In the genomic region with DNA sequence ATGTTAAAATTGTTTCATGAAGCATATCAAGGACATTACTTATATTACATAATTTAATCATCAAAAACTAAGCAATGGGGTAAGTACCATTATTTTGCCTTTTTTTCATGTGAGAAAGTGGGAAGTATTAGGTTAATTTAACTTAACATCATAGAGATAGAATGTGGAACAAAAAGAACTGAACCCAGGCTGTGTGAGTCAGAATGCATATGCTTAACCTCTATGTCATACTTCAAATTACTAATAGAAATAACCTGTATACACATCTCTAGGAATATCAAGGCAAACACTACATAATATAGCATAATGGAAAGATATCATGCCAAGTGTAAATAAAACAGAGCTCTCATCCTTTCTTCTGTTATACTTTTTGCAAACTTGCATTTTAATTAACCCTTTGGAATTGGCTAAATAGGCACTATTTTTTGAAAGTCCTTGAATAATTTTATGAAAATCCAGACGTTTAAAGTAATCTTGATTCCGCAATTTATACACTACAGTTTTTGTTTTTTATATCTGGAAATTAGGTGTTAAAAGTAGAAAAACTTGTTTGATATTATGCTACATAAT, we compare ENCODE assay signal across 26 cellular contexts.
"Had no signal": no experiment of that assay in that cellular context is flagged by ENCODE, and none has a peak within 500 bp of the region (broad histone marks: within the 10 kb centered on the region; RNA-seq: fewer than 3 reads in every experiment).

No MANE protein-coding gene starts in this region.

- H3K27me3 ChIP-seq: cardiac muscle cell, left lung, neural progenitor cell, right atrium auricular region, suprapubic skin, tibial artery, upper lobe of right lung had no signal

- H3K9me3 ChIP-seq: lower lobe of right lung, right atrium auricular region, suprapubic skin, tibial artery, upper lobe of right lung had no signal

- DNase-seq: activated CD4-positive, alpha-beta T cell treated with anti-CD3 and anti-CD28 coated beads for 48 hours; activated CD4-positive, alpha-beta T cell treated with anti-CD3 and anti-CD28 coated beads, Interleukin-2, amount 50 U/mL, for 48 hours; activated CD8-positive, alpha-beta memory T cell treated with anti-CD3 and anti-CD28 coated beads for 24 hours; activated effector memory CD4-positive, alpha-beta T cell treated with Interleukin-2 at 50 U/mL for 16 hours; activated naive CD4-positive, alpha-beta T cell treated with Interleukin-2 at 50 U/mL for 16 hours; anterior cingulate cortex; cerebellar nuclear complex; effector memory CD8-positive, alpha-beta T cell; left lung; lower lobe of right lung; mesendoderm; natural killer cell; occipital lobe; stimulated activated CD4-positive, alpha-beta T cell treated with anti-CD3 and anti-CD28 coated beads, Interleukin-15, amount 100 ng/mL, for 24 hours; stimulated activated CD4-positive, alpha-beta T cell treated with anti-CD3 and anti-CD28 coated beads, Interleukin-2, amount 100 ng/mL, for 24 hours; stimulated activated naive CD4-positive, alpha-beta T cell; T-helper 9 cell; tibial artery; upper lobe of right lung; WERI-Rb-1 had no signal

- ATAC-seq: activated CD4-positive, CD25-positive, alpha-beta regulatory T cell treated with anti-CD3 and anti-CD28 coated beads, Interleukin-2, amount 50 U/mL, for 24 hours; effector memory CD8-positive, alpha-beta T cell; left lung; lower lobe of right lung; natural killer cell; upper lobe of right lung had no signal

- H3K4me1 ChIP-seq: left lung, lower lobe of right lung, neural progenitor cell, right atrium auricular region, suprapubic skin, tibial artery, upper lobe of right lung had no signal

- H3K4me3 ChIP-seq: cardiac muscle cell, coronary artery, left lung, lower lobe of right lung, neural progenitor cell, right atrium auricular region, suprapubic skin, tibial artery, upper lobe of right lung had no signal

- H3K27ac ChIP-seq: cardiac muscle cell, coronary artery, left lung, lower lobe of right lung, neural progenitor cell, right atrium auricular region, suprapubic skin, tibial artery, upper lobe of right lung, WERI-Rb-1 had no signal

- H3K36me3 ChIP-seq: cardiac muscle cell, left lung, lower lobe of right lung, neural progenitor cell, right atrium auricular region, suprapubic skin, tibial artery, upper lobe of right lung, WERI-Rb-1 had no signal
